In the genomic region with DNA sequence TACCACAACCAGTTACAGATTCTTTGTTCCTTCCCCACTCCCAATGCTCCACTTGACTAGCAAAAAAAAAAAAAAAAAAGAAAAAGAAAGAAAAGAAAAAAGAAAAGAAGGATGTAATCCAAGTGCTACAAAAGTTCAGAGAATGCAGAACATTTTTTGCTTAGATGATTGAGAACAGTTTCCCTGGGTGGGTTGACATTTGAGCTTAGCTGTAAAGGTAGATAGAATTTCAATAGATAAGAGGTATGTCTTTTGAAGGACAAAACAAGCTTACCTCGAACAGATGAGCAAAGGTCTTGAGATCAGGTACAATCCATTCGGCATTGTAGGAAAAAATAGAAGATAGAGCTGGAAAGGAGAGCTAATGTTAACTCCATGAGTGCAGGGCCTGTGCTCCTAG, we compare ENCODE assay signal across 19 cellular contexts.
"Had no signal": no experiment of that assay in that cellular context is flagged by ENCODE, and none has a peak within 500 bp of the region (broad histone marks: within the 10 kb centered on the region; RNA-seq: fewer than 3 reads in every experiment).

No MANE protein-coding gene starts in this region.

- H3K36me3 Mint-ChIP-seq: naive B cell; stimulated activated naive B cell treated with anti-CD40 and anti-IgM and Interleukin-4, amounts not matched to agents 10 μg/mL and 1 μg/mL and 100 μg/mL, for 72 hours had no signal

- H3K27ac Mint-ChIP-seq: naive B cell; nephron; stimulated activated naive B cell treated with anti-CD40 and anti-IgM and Interleukin-4, amounts not matched to agents 10 μg/mL and 1 μg/mL and 100 μg/mL, for 72 hours; stimulated activated naive CD8-positive, alpha-beta T cell treated with anti-CD3 and anti-CD28 coated beads, Interleukin-15, amount 100 ng/mL, for 72 hours had no signal

- H3K27ac ChIP-seq: dorsolateral prefrontal cortex, gastroesophageal sphincter, parathyroid adenoma, psoas muscle, testis, tibial nerve, upper lobe of right lung, vagina had no signal

- H3K9me3 Mint-ChIP-seq: nephron; stimulated activated naive B cell treated with anti-CD40 and anti-IgM and Interleukin-4, amounts not matched to agents 10 μg/mL and 1 μg/mL and 100 μg/mL, for 72 hours; stimulated activated naive CD8-positive, alpha-beta T cell treated with anti-CD3 and anti-CD28 coated beads, Interleukin-15, amount 100 ng/mL, for 72 hours had no signal

- H3K4me3 Mint-ChIP-seq: naive B cell; nephron; stimulated activated naive B cell treated with anti-CD40 and anti-IgM and Interleukin-4, amounts not matched to agents 10 μg/mL and 1 μg/mL and 100 μg/mL, for 72 hours; stimulated activated naive CD8-positive, alpha-beta T cell treated with anti-CD3 and anti-CD28 coated beads, Interleukin-15, amount 100 ng/mL, for 72 hours had no signal

- H3K4me1 Mint-ChIP-seq: naive B cell; nephron; stimulated activated naive B cell treated with anti-CD40 and anti-IgM and Interleukin-4, amounts not matched to agents 10 μg/mL and 1 μg/mL and 100 μg/mL, for 72 hours; stimulated activated naive CD8-positive, alpha-beta T cell treated with anti-CD3 and anti-CD28 coated beads, Interleukin-15, amount 100 ng/mL, for 72 hours had no signal

- H3K4me3 ChIP-seq: dorsolateral prefrontal cortex, gastroesophageal sphincter, psoas muscle, testis, tibial nerve, upper lobe of right lung, vagina had no signal

- H3K27me3 ChIP-seq: gastroesophageal sphincter, testis, tibial nerve, upper lobe of right lung, vagina had no signal

- H2AFZ ChIP-seq: parathyroid adenoma had no signal

- H3K9me3 ChIP-seq: gastroesophageal sphincter, psoas muscle, testis, tibial nerve, upper lobe of right lung, vagina had no signal

- H3K79me2 ChIP-seq: parathyroid adenoma had no signal

- H3K4me1 ChIP-seq: gastroesophageal sphincter, parathyroid adenoma, psoas muscle, testis, tibial nerve, upper lobe of right lung, vagina had no signal

- H3K36me3 ChIP-seq: gastroesophageal sphincter, tibial nerve, upper lobe of right lung, vagina had no signal

- DNase-seq: cortex of kidney; dorsolateral prefrontal cortex; effector CD8-positive, alpha-beta T cell; glutamatergic neuron; mesendoderm; naive B cell; psoas muscle; retina; stimulated activated CD4-positive, alpha-beta T cell treated with anti-CD3 and anti-CD28 coated beads, Interleukin-2, amount 100 ng/mL, for 24 hours; stimulated activated CD4-positive, alpha-beta T cell treated with anti-CD3 and anti-CD28 coated beads, Interleukin-4, amount 100 ng/mL, for 4 hours; stimulated activated naive B cell treated with anti-CD40 and anti-IgM and Interleukin-4, amounts not matched to agents 10 μg/mL and 1 μg/mL and 100 μg/mL, for 72 hours; stimulated activated naive CD8-positive, alpha-beta T cell treated with anti-CD3 and anti-CD28 coated beads, Interleukin-15, amount 100 ng/mL, for 72 hours; testis; upper lobe of right lung had no signal
